Comparison of ENCODE assay signal across 17 cellular contexts in genomic region chr2:240525802-240526201, GRCh38.
"Had no signal": no experiment of that assay in that cellular context is flagged by ENCODE, and none has a peak within 500 bp of the region (broad histone marks: within the 10 kb centered on the region; RNA-seq: fewer than 3 reads in every experiment).

No MANE protein-coding gene starts in this region.

- DNase-seq: activated CD4-positive, alpha-beta T cell treated with anti-CD3 and anti-CD28 coated beads for 1 hour; activated CD4-positive, alpha-beta T cell treated with anti-CD3 and anti-CD28 coated beads, Interleukin-2, amount 10 ng/mL, durations not matched to agents 7 days and 5 days; anterior cingulate cortex; effector CD8-positive, alpha-beta T cell; left ventricle myocardium superior; mammary epithelial cell; naive B cell; nephron progenitor cell; nucleus accumbens; stimulated activated naive CD8-positive, alpha-beta T cell treated with anti-CD3 and anti-CD28 coated beads, Interleukin-15, Interleukin-2, amounts not matched to agents 100 U/mL and 50 U/mL, for 24 hours; T-helper 2 cell; testis had no signal

- H3K27me3 Mint-ChIP-seq: activated naive CD8-positive, alpha-beta T cell had no signal

- H3K4me1 Mint-ChIP-seq: mesothelial cell of epicardium, WTC11 had no signal

- ATAC-seq: left ventricle myocardium superior; SK-N-SH treated with all-trans-retinoic acid at 6 μM for 48 hours; stimulated activated naive CD8-positive, alpha-beta T cell treated with anti-CD3 and anti-CD28 coated beads, Interleukin-15, Interleukin-2, amounts not matched to agents 100 U/mL and 50 U/mL, for 24 hours; WTC11 had no signal

- H3K27ac Mint-ChIP-seq: activated CD4-positive, alpha-beta T cell treated with anti-CD3 and anti-CD28 coated beads, Interleukin-2, amount 10 ng/mL, durations not matched to agents 7 days and 5 days; activated naive CD8-positive, alpha-beta T cell; activated T-helper 2 cell treated with anti-CD3 and anti-CD28 coated beads, Interferon-gamma antibody, Interleukin-2, Interleukin-4, amounts not matched to agents 10 μg/mL and 5 μg/mL and 100 μg/mL, durations not matched to agents 14 hours and 24 hours and 36 hours; mesothelial cell of epicardium; nephron progenitor cell; WTC11 had no signal

- H3K4me3 Mint-ChIP-seq: activated CD4-positive, alpha-beta T cell treated with anti-CD3 and anti-CD28 coated beads, Interleukin-2, amount 10 ng/mL, durations not matched to agents 7 days and 5 days; activated naive CD8-positive, alpha-beta T cell; mesothelial cell of epicardium; naive B cell; nephron progenitor cell; WTC11 had no signal
